ENCODE assay signal across 31 cellular contexts in the genomic region with DNA sequence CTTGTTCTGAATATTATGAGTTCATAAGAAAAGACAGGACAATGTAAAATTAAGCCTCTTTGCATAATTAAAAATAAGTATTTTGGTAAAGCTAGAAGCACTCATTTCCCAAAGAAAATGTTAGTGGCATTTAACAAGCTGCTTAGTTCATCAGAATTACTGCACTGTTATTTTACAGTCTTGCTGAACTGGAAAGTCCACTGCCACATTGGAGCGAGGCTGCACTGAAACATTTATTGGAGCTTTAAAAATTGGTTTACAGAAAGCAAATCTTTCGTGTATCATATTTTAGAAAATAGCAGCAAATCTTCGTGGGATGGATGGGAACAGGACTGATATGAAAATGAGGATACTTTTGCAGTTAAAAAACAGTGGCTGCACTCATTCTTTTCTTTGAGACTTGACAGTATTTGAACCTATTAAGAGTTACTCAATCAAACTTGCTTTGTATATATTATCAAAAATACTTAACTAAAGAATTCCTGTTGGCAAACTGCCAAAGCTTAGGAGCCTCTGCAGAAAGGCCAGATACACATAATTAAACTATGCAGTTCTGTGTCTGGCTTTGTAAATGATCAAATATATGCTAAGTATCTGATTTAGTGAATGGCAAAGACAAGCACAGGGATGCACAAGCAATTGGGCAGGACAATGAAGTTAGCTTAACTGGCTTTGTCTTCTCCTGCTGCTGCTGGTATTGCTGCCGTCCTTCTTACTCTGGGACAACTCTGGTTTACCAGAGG. TPM values are rescaled to one million over a fixed set of nuclear protein-coding genes. Genes with fewer than 3 reads are reported as not detected.
DNase-seq lines count a peak whose midpoint lies in the region; ATAC-seq, FAIRE-seq and TF ChIP-seq lines count a peak whose summit lies in the region.
"Had no signal": no experiment of that assay in that cellular context is flagged by ENCODE, and none has a peak within 500 bp of the region (broad histone marks: within the 10 kb centered on the region; RNA-seq: fewer than 3 reads in every experiment).

No MANE protein-coding gene starts in this region.

- no peaks in the 10 kb centered on the region for H3K4me1 ChIP-seq in K562 (replicated peaks in 1 of 2; ENCODE audit: control insufficient read depth in 2 of 2, insufficient read depth in 2 of 2, low read length in 2 of 2)
- H3K4me1 ChIP-seq: heart right ventricle, left lung, parathyroid adenoma had no signal

- POLR2A ChIA-PET in K562 (lab: Yijun Ruan, JAX): no interaction called here
- POLR2A ChIA-PET in naive thymus-derived CD8-positive, alpha-beta T cell (lab: Charles Lee): no interaction called here

- peaks cover 2% of the 10 kb centered on the region for H3K9me3 Mint-ChIP-seq in nephron
- H3K9me3 Mint-ChIP-seq in naive thymus-derived CD8-positive, alpha-beta T cell: peaks cover 0 to 7% (median 2%) of the 10 kb centered on the region in 9 donors

- H3K9me1 ChIP-seq in K562 (ENCODE audit: control insufficient read depth, insufficient read depth, low read length): no peaks in the 10 kb centered on the region

- TF ChIP-seq CTCF in K562 (IDR thresholded peaks at IDR 0.05 in 2 of 3, conservative IDR thresholded peaks at IDR 0.05 in 1 of 3; ENCODE audit: insufficient read depth in 2 of 3, low read depth in 1 of 3, low read length in 3 of 3): no peak
- TF ChIP-seq CTCF in nephron (IDR thresholded peaks at IDR 0.05; ENCODE audit: unreplicated experiment in 3 of 3): no peak

- no peak for TF ChIP-seq POLR2A in K562 (conservative IDR thresholded peaks at IDR 0.05)

- no peaks in the 10 kb centered on the region for H3K27me3 Mint-ChIP-seq in nephron (ENCODE audit: low read depth)
- H3K27me3 Mint-ChIP-seq in naive thymus-derived CD8-positive, alpha-beta T cell: peaks cover 0 to 2% (median 0%) of the 10 kb centered on the region in 5 donors
- H3K27me3 Mint-ChIP-seq: activated naive CD8-positive, alpha-beta T cell treated with anti-CD3 and anti-CD28 coated beads, Interleukin-2, amount 10 ng/mL, durations not matched to agents 7 days and 5 days; CD8-positive, alpha-beta memory T cell; dendritic cell treated with granulocyte-macrophage colony-stimulating factor and Interleukin-4, amounts not matched to agents 40 ng/mL and 50 ng/mL, for 4 days had no signal

- no peak overlapping the region for H3K4me3 ChIP-seq in K562
- H3K4me3 ChIP-seq: heart right ventricle, left lung had no signal

- no peaks in the 10 kb centered on the region for H3K27me3 ChIP-seq in K562 (ENCODE audit: control insufficient read depth in 2 of 2, insufficient read depth in 2 of 2, low read length in 2 of 2)
- H3K27me3 ChIP-seq: heart right ventricle, left lung had no signal

- DNase-seq in ELR (ENCODE audit: low read depth) (peak; percentile 5), NCI-H1048 (lab: John Stamatoyannopoulos, UW) (peak; percentile 73), K562 (ENCODE audit: extremely low read depth in 1 of 4, low spot score in 3 of 4) (no peak), DMS114 treated with DMSO at 0.1 percent for 48 hours (lab: John Stamatoyannopoulos, UW; ENCODE audit: unreplicated experiment) (no peak)
- no peak for DNase-seq in naive thymus-derived CD8-positive, alpha-beta T cell
- DNase-seq: activated CD4-positive, alpha-beta T cell treated with anti-CD3 and anti-CD28 coated beads, Interleukin-2, amount 50 U/mL, for 1 hour; activated CD8-positive, alpha-beta memory T cell treated with anti-CD3 and anti-CD28 coated beads, Interleukin-2, amount 50 U/mL, for 48 hours; activated effector memory CD4-positive, alpha-beta T cell treated with Interleukin-2 at 50 U/mL for 16 hours; activated naive CD8-positive, alpha-beta T cell treated with anti-CD3 and anti-CD28 coated beads, Interleukin-2, amount 10 ng/mL, durations not matched to agents 7 days and 5 days; brain microvascular endothelial cell; CD8-positive, alpha-beta memory T cell; DMS79; heart right ventricle; Karpas-422; left lung; midbrain; NCI-H1092; NCI-H2081 treated with DMSO at 0.1 percent for 48 hours; nephron progenitor cell; substantia nigra; WERI-Rb-1 had no signal

- CTCF ChIA-PET in K562 (lab: Yijun Ruan, JAX; ENCODE audit: low intra/inter-chr PET ratio): no interaction called here

- TF ChIP-seq EP300 in K562 (IDR thresholded peaks at IDR 0.05; ENCODE audit: low read length): no peak

- no peaks in the 10 kb centered on the region for H4K20me1 ChIP-seq in K562 (replicated peaks; ENCODE audit: control insufficient read depth, insufficient read depth, low read length)

- H3K4me3 Mint-ChIP-seq in nephron: no peak overlapping the region
- no peak overlapping the region for H3K4me3 Mint-ChIP-seq in naive thymus-derived CD8-positive, alpha-beta T cell
- H3K4me3 Mint-ChIP-seq: activated naive CD8-positive, alpha-beta T cell treated with anti-CD3 and anti-CD28 coated beads, Interleukin-2, amount 10 ng/mL, durations not matched to agents 7 days and 5 days; CD8-positive, alpha-beta memory T cell; dendritic cell treated with granulocyte-macrophage colony-stimulating factor and Interleukin-4, amounts not matched to agents 40 ng/mL and 50 ng/mL, for 4 days; nephron progenitor cell; T-helper 2 cell treated with Interferon-gamma antibody and Interleukin-4, amounts not matched to agents 5 μg/mL and 100 μg/mL, for 36 hours had no signal

- intact Hi-C loops in K562 (cut with micrococcal nuclease): no loop called here

- no peak overlapping the region for H3K27ac ChIP-seq in K562 (ENCODE audit: extremely low read depth, low read depth, low read length)
- H3K27ac ChIP-seq: brain microvascular endothelial cell, heart right ventricle, left lung, parathyroid adenoma, RWPE1, WERI-Rb-1 had no signal

- no peaks in the 10 kb centered on the region for H3K79me2 ChIP-seq in K562 (ENCODE audit: control insufficient read depth, insufficient read depth, low read length)
- H3K79me2 ChIP-seq: parathyroid adenoma had no signal

- no peak for FAIRE-seq in K562 (lab: Jason Lieb, UNC)
- FAIRE-seq: GM12892, GM19239, HTR-8/SVneo, urothelium cell line had no signal

- H3K9ac ChIP-seq in K562 (ENCODE audit: insufficient read depth in 1 of 2, low read depth in 2 of 2, low read length in 2 of 2): no peak overlapping the region
- H3K9ac ChIP-seq: parathyroid adenoma had no signal

- no peaks in the 10 kb centered on the region for H3K36me3 ChIP-seq in K562 (ENCODE audit: control insufficient read depth, insufficient read depth, low read length)
- H3K36me3 ChIP-seq: brain microvascular endothelial cell, heart right ventricle, left lung, WERI-Rb-1 had no signal

- H3K4me1 Mint-ChIP-seq in nephron: no peaks in the 10 kb centered on the region
- H3K4me1 Mint-ChIP-seq in naive thymus-derived CD8-positive, alpha-beta T cell: no peaks in the 10 kb centered on the region
- H3K4me1 Mint-ChIP-seq: activated naive CD8-positive, alpha-beta T cell treated with anti-CD3 and anti-CD28 coated beads, Interleukin-2, amount 10 ng/mL, durations not matched to agents 7 days and 5 days; CD8-positive, alpha-beta memory T cell; nephron progenitor cell had no signal

- H2AFZ ChIP-seq in K562 (ENCODE audit: low read depth, low read length): no peak overlapping the region
- H2AFZ ChIP-seq: parathyroid adenoma had no signal

- no peak overlapping the region for H3K4me2 ChIP-seq in K562 (ENCODE audit: insufficient read depth, low read length)

- BruUV-seq in K562 (replicated peaks; lab: Mats Ljungman, UMichigan): no TSS peak

- no peaks in the 10 kb centered on the region for H3K36me3 Mint-ChIP-seq in nephron (ENCODE audit: low read depth)
- no peaks in the 10 kb centered on the region for H3K36me3 Mint-ChIP-seq in naive thymus-derived CD8-positive, alpha-beta T cell
- H3K36me3 Mint-ChIP-seq: activated naive CD8-positive, alpha-beta T cell treated with anti-CD3 and anti-CD28 coated beads, Interleukin-2, amount 10 ng/mL, durations not matched to agents 7 days and 5 days; CD8-positive, alpha-beta memory T cell had no signal

- in situ Hi-C loops in K562 (cut with MboI): no loop called here

- peak overlapping the region; percentile 55 to 80 (median 75) for H3K27ac Mint-ChIP-seq in nephron
- H3K27ac Mint-ChIP-seq in naive thymus-derived CD8-positive, alpha-beta T cell: no peak overlapping the region
- H3K27ac Mint-ChIP-seq: activated naive CD8-positive, alpha-beta T cell treated with anti-CD3 and anti-CD28 coated beads, Interleukin-2, amount 10 ng/mL, durations not matched to agents 7 days and 5 days; CD8-positive, alpha-beta memory T cell; dendritic cell treated with granulocyte-macrophage colony-stimulating factor and Interleukin-4, amounts not matched to agents 40 ng/mL and 50 ng/mL, for 4 days; nephron progenitor cell; T-helper 2 cell treated with Interferon-gamma antibody and Interleukin-4, amounts not matched to agents 5 μg/mL and 100 μg/mL, for 36 hours had no signal

- ATAC-seq in K562 (no peak), GM21529 (IDR thresholded peaks at IDR 0.05; ENCODE audit: unreplicated experiment) (no peak)
- ATAC-seq in naive thymus-derived CD8-positive, alpha-beta T cell: no peak
- ATAC-seq: heart right ventricle, left lung had no signal

- TF ChIP-seq RAD21 in K562 (CRISPR knock-in tag; conservative IDR thresholded peaks at IDR 0.05 in 1 of 2, IDR thresholded peaks at IDR 0.05 in 1 of 2): no peak

- no peaks in the 10 kb centered on the region; the same call in 1 of the 2 replicates for H3K9me3 ChIP-seq in K562 (replicated peaks; ENCODE audit: control insufficient read depth, insufficient read depth, low read depth, low read length)
- H3K9me3 ChIP-seq: heart right ventricle, left lung had no signal

- WGBS in K562 (ENCODE audit: insufficient coverage, low coverage, missing lambda C conversion rate): 2% methylated on average over 4 of the region's 4 CpGs

TF ChIP-seq in K562, 482 proteins besides CTCF, POLR2A, EP300 and RAD21 (continues in another document):
- no peak for TF ChIP-seq TBL1XR1 (IDR thresholded peaks at IDR 0.05; ENCODE audit: low read length in 2 of 2)

RNA-seq across cellular contexts. Expression of gene FBXL7, which starts 16.5 kb away (rescaled TPM):
- not detected in 2 replicates for total RNA-seq in K562 (2011; cell fraction: chromatin; rRNA removed; ENCODE audit: low replicate concordance)
- total RNA-seq in K562 (2011; cell fraction: nucleolus; rRNA removed): not detected in 2 replicates
- total RNA-seq in K562 (2011; cell fraction: nucleoplasm; rRNA removed): not detected in 2 replicates
- not detected in 2 replicates for total RNA-seq in K562 (2014; rRNA removed)
- total RNA-seq in K562 (2014; rRNA removed; fragmentation: Illumina TruSeq; extraction: Trizol): not detected in 2 replicates
- not detected in 2 replicates for total RNA-seq in K562 (2015; rRNA removed; fragmentation: Illumina TruSeq; extraction: Trizol)
- 0.04 and 0.09 TPM in 2 replicates for total RNA-seq in K562 (2021)
- not detected in 2 replicates for polyA plus RNA-seq in K562 (2011; rRNA removed)
- polyA plus RNA-seq in K562 (2011; cell fraction: cytosol; rRNA removed): not detected in 2 replicates
- not detected in 2 replicates for polyA plus RNA-seq in K562 (2011; cell fraction: nucleus; rRNA removed)
- polyA plus RNA-seq in K562 (2012): 0.03 TPM in 1 of 2 replicates, not detected in the other
- not detected in 2 replicates for polyA plus RNA-seq in K562 (2014; fragmentation: Illumina TruSeq; extraction: Trizol)
- polyA plus RNA-seq in K562 (2014; fragmentation: Nextera tagmentation; extraction: Ambion mirVana): not detected
- polyA plus RNA-seq in K562 (2014; rRNA removed): 0.08 TPM in 1 of 2 replicates, not detected in the other
- polyA minus RNA-seq in K562 (2011; rRNA and poly(A)+ RNA removed): not detected in 2 replicates
- polyA minus RNA-seq in K562 (2011; cell fraction: cytosol; rRNA and poly(A)+ RNA removed): not detected in 2 replicates
- not detected in 2 replicates for polyA minus RNA-seq in K562 (2011; cell fraction: nucleus; rRNA and poly(A)+ RNA removed)
- total RNA-seq in naive thymus-derived CD8-positive, alpha-beta T cell: not detected
- not detected for polyA plus RNA-seq in naive thymus-derived CD8-positive, alpha-beta T cell
- total RNA-seq: activated naive CD8-positive, alpha-beta T cell treated with anti-CD3 and anti-CD28 coated beads, Interleukin-2, amount 10 ng/mL, durations not matched to agents 7 days and 5 days; CD8-positive, alpha-beta memory T cell had no signal
- polyA plus RNA-seq: CD8-positive, alpha-beta memory T cell had no signal

Comparison
In these comparisons a context has a peak if more than half of its experiments do, and no peak if none do; other contexts are left out.
1. DNase-seq: peak in ELR (single experiment) and NCI-H1048 (single experiment); none in K562 (0 of 4), naive thymus-derived CD8-positive, alpha-beta T cell (0 of 10) and DMS114 treated with DMSO at 0.1 percent for 48 hours (single experiment).
2. H3K27ac Mint-ChIP-seq: peak in nephron (3 of 3); none in naive thymus-derived CD8-positive, alpha-beta T cell (0 of 10).